Comparison of ENCODE assay signal across 11 cellular contexts in genomic region chr12:43965899-43966298, GRCh38.
"Had no signal": no experiment of that assay in that cellular context is flagged by ENCODE, and none has a peak within 500 bp of the region (broad histone marks: within the 10 kb centered on the region; RNA-seq: fewer than 3 reads in every experiment).

No MANE protein-coding gene starts in this region.

- H3K4me3 ChIP-seq: GM23248, GM23338, HAP-1 had no signal

- H3K4me2 ChIP-seq: GM23338 had no signal

- H3K9ac ChIP-seq: GM23248 had no signal

- ATAC-seq: GM23338, HCT116 had no signal

- H3K27ac ChIP-seq: GM23248 had no signal

- H2AFZ ChIP-seq: GM23248, GM23338 had no signal

- H3K9me3 ChIP-seq: HAP-1 had no signal

- FAIRE-seq: H1, H54 had no signal

- DNase-seq: GM23248, GOT3, H7, H9, HCEC 1CT, HFFc6 had no signal

- H3K36me3 ChIP-seq: HAP-1 had no signal

- H3K4me1 ChIP-seq: HAP-1 had no signal
